8 cellular contexts compared by ENCODE assay signal in the genomic region with DNA sequence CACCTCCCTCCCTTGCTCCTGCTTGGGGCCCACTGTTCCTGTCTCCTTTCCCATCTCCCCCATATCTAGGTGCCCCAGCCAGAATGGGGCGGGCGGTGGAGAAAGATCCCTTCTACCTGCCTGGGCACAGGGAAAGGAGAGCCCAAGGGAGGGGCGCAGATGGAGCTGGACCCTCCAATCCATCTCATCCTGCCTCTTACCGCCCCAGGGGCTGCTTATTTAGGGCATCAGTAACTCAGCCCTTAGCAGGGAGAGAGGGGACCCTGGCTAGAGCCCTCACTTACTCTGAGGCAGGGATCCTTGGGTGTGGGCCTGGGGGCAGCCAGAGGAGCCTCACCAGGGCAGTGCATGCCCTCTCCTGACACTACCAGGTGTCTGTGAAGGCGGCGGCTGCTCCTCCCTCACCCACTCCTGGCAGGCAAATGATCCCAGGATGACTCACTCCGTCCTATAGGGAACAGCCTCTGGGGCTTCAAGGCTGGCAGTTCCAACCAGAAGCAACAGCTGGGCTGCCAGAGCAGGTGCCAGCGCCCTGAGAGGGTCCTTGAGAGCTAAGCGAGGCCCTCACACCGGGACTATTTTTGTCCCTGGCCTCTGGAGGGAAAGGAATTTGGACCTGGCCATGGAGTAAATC. TPM values are rescaled to one million over a fixed set of nuclear protein-coding genes. Genes with fewer than 3 reads are reported as not detected.
DNase-seq lines count a peak whose midpoint lies in the region; ATAC-seq and TF ChIP-seq lines count a peak whose summit lies in the region.

No MANE protein-coding gene starts in this region.

- peaks cover 6% of the 10 kb centered on the region; the same call in 1 of the 2 replicates for H4K20me1 ChIP-seq in PC-3 (ENCODE audit: low read length)

- no peaks in the 10 kb centered on the region for H3F3A ChIP-seq in PC-3 (ENCODE audit: low read length, unreplicated experiment)

- H3K9ac ChIP-seq in PC-3 (ENCODE audit: low read length) = no peak overlapping the region
- peak overlapping the region; percentile 33 to 71 (median 71) for H3K9ac ChIP-seq in skeletal muscle tissue (ENCODE audit: low read depth in 1 of 3, low read length in 3 of 3)

- no peak for TF ChIP-seq CTCF in PC-3 (conservative IDR thresholded peaks at IDR 0.05; ENCODE audit: low read depth, low read length)
- TF ChIP-seq CTCF in foreskin keratinocyte (conservative IDR thresholded peaks at IDR 0.05) = no peak

- intact Hi-C loops in PC-3 (cut with micrococcal nuclease) = no loop called here

- BruUV-seq in PC-3 (replicated peaks; lab: Mats Ljungman, UMichigan) = no TSS peak

- H3K4me3 ChIP-seq in PC-3 (ENCODE audit: low read length) (no peak overlapping the region), skeletal muscle tissue (ENCODE audit: low read length in 3 of 3) (peak overlapping the region in 1 of 3 donors; percentile 41)

- H3K9me3 ChIP-seq in PC-3 (ENCODE audit: low read length) = no peaks in the 10 kb centered on the region
- H3K9me3 ChIP-seq in skeletal muscle tissue (ENCODE audit: control insufficient read depth in 3 of 3, low read length in 3 of 3) = no peaks in the 10 kb centered on the region

- H3K4me1 ChIP-seq in PC-3 (ENCODE audit: insufficient read depth, low read length) (peaks cover 35% of the 10 kb centered on the region), foreskin keratinocyte (peaks cover 17% of the 10 kb centered on the region), skeletal muscle tissue (ENCODE audit: control insufficient read depth in 3 of 3, insufficient read depth in 3 of 3, low read length in 3 of 3) (peaks cover 47 to 52% (median 48%) of the 10 kb centered on the region in 3 donors)

- DNase-seq in HT-29 (ENCODE audit: low spot score) (peak; percentile 92), PC-3 (peak; percentile 86), foreskin keratinocyte (peak; percentile 54 to 81), putamen (ENCODE audit: low spot score) (no peak), middle frontal gyrus (ENCODE audit: extremely low spot score, low spot score) (no peak)
- no peak for DNase-seq in stimulated activated effector memory CD8-positive, alpha-beta T cell treated with anti-CD3 and anti-CD28 coated beads, Interleukin-12 subunit alpha, Interleukin-12 subunit beta, amount 100 ng/mL, for 72 hours (ENCODE audit: low spot score in 2 of 2)
- DNase-seq in stimulated activated CD4-positive, alpha-beta T cell treated with anti-CD3 and anti-CD28 coated beads, Interleukin-1b, Interleukin-23, amount 100 ng/mL, for 48 hours = no peak

- H3K9me2 ChIP-seq in PC-3 (replicated peaks; ENCODE audit: low read length) = no peaks in the 10 kb centered on the region

- peak; percentile 70 for ATAC-seq in PC-3
- ATAC-seq in foreskin keratinocyte = peak; percentile 95
- ATAC-seq in stimulated activated effector memory CD8-positive, alpha-beta T cell treated with anti-CD3 and anti-CD28 coated beads, Interleukin-12 subunit alpha, Interleukin-12 subunit beta, amount 100 ng/mL, for 72 hours = no peak

- peaks cover 29% of the 10 kb centered on the region for H3K79me2 ChIP-seq in PC-3 (ENCODE audit: low read length)

- CTCF ChIA-PET in PC-3 (lab: Charles Lee) = interaction anchor here (0.5 kb wide), 1 partner anchor 118 kb away, joined by 3 read pairs; no protein-coding TSS in a partner anchor

- peak overlapping the region; percentile 54 for H3K4me2 ChIP-seq in PC-3 (ENCODE audit: low read length)

- H3K4me1 Mint-ChIP-seq in stimulated activated effector memory CD8-positive, alpha-beta T cell treated with anti-CD3 and anti-CD28 coated beads, Interleukin-12 subunit alpha, Interleukin-12 subunit beta, amount 100 ng/mL, for 72 hours = peaks cover 14% of the 10 kb centered on the region

- H3K27me3 ChIP-seq in PC-3 (ENCODE audit: low read length) (no peaks in the 10 kb centered on the region), foreskin keratinocyte (no peaks in the 10 kb centered on the region), skeletal muscle tissue (ENCODE audit: control insufficient read depth in 3 of 3, insufficient read depth in 3 of 3, low read length in 3 of 3) (no peaks in the 10 kb centered on the region)

- H3K36me3 ChIP-seq in PC-3 (ENCODE audit: low read depth, low read length) = no peaks in the 10 kb centered on the region
- H3K36me3 ChIP-seq in skeletal muscle tissue (ENCODE audit: control insufficient read depth in 3 of 3, insufficient read depth in 3 of 3, low read length in 3 of 3) = peaks cover 0 to 3% (median 2%) of the 10 kb centered on the region in 3 donors

- POLR2A ChIA-PET in PC-3 (lab: Charles Lee; ENCODE audit: unreplicated experiment) = interaction anchor here (0.6 kb wide), 1 partner anchor 23 kb away, joined by 3 read pairs; no protein-coding TSS in a partner anchor

- H3K27ac Mint-ChIP-seq in stimulated activated effector memory CD8-positive, alpha-beta T cell treated with anti-CD3 and anti-CD28 coated beads, Interleukin-12 subunit alpha, Interleukin-12 subunit beta, amount 100 ng/mL, for 72 hours = no peak overlapping the region

- no peaks in the 10 kb centered on the region for H3K9me3 Mint-ChIP-seq in stimulated activated effector memory CD8-positive, alpha-beta T cell treated with anti-CD3 and anti-CD28 coated beads, Interleukin-12 subunit alpha, Interleukin-12 subunit beta, amount 100 ng/mL, for 72 hours

- H3K27ac ChIP-seq in PC-3 (ENCODE audit: low read length) = no peak overlapping the region
- no peak overlapping the region for H3K27ac ChIP-seq in foreskin keratinocyte
- peak overlapping the region; percentile 84 for H3K27ac ChIP-seq in skeletal muscle tissue (ENCODE audit: low read depth, low read length)

- H2AFZ ChIP-seq in PC-3 (ENCODE audit: low read length) = no peak overlapping the region

- no peaks in the 10 kb centered on the region for H3K36me3 Mint-ChIP-seq in stimulated activated effector memory CD8-positive, alpha-beta T cell treated with anti-CD3 and anti-CD28 coated beads, Interleukin-12 subunit alpha, Interleukin-12 subunit beta, amount 100 ng/mL, for 72 hours

- no peak overlapping the region for H3K4me3 Mint-ChIP-seq in stimulated activated effector memory CD8-positive, alpha-beta T cell treated with anti-CD3 and anti-CD28 coated beads, Interleukin-12 subunit alpha, Interleukin-12 subunit beta, amount 100 ng/mL, for 72 hours

RNA-seq across cellular contexts. Expression of a gene that starts 16.3 kb away (rescaled TPM):
- total RNA-seq in HT-29 (2014; rRNA removed; shearing (Covaris generic)) = 230 and 270 TPM in 2 replicates
- total RNA-seq in PC-3 (2014; rRNA removed) = 49.3 and 68.0 TPM in 2 replicates
- 78.2 and 80.5 TPM in 2 replicates for total RNA-seq in foreskin keratinocyte
- polyA plus RNA-seq in foreskin keratinocyte = 71.8 and 72.2 TPM in 2 replicates
- total RNA-seq in skeletal muscle tissue = 19.3 TPM

RNA-seq across cellular contexts. Expression of a gene that starts 49.0 kb away (rescaled TPM):
- total RNA-seq in HT-29 (2014; rRNA removed; shearing (Covaris generic)) = not detected in 2 replicates
- total RNA-seq in PC-3 (2014; rRNA removed) (not detected in 2 replicates), foreskin keratinocyte (not detected in 2 replicates), skeletal muscle tissue (not detected)
- not detected in 2 replicates for polyA plus RNA-seq in foreskin keratinocyte

Comparison
In these comparisons a context has a peak if more than half of its experiments do, and no peak if none do; other contexts are left out.
1. DNase-seq: peak in HT-29 (single experiment), PC-3 (single experiment) and foreskin keratinocyte (2 of 2); none in putamen (single experiment), middle frontal gyrus (single experiment), stimulated activated effector memory CD8-positive, alpha-beta T cell treated with anti-CD3 and anti-CD28 coated beads, Interleukin-12 subunit alpha, Interleukin-12 subunit beta, amount 100 ng/mL, for 72 hours (0 of 2) and stimulated activated CD4-positive, alpha-beta T cell treated with anti-CD3 and anti-CD28 coated beads, Interleukin-1b, Interleukin-23, amount 100 ng/mL, for 48 hours (single experiment).